In the genomic region with DNA sequence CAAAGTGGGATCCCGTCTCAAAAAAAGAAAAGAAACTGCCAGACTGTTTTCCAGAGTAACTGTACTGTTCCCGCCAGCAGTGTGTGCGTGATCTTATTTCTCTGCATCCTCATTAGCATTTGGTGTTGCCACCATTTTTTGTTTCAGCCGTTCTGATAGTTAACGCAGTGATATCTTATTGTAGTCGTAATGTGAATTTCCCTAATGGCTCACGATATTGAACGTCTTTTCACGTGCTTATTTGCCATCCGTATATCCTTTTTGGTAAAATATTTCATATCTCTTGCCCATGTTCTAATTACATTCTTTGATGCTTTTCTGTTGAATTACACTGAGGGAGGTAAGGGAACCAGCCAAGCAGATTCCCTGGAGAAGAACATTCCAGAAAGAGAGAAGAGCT, we compare ENCODE assay signal across 2 cellular contexts.
TF ChIP-seq lines count a peak whose summit lies in the region.

No MANE protein-coding gene starts in this region.

TF ChIP-seq in HEK293, 187 proteins besides CTCF, POLR2A, EP300 and RAD21 (continued from another document):
- TF ChIP-seq ZNF621 (tag by site-specific recombination; IDR thresholded peaks at IDR 0.05) (no peak), GLI2 (tag by site-specific recombination; IDR thresholded peaks at IDR 0.05; ENCODE audit: borderline replicate concordance, low read depth) (no peak), ZNF112 (tag by site-specific recombination; IDR thresholded peaks at IDR 0.05) (no peak), ZSCAN23 (tag by site-specific recombination; IDR thresholded peaks at IDR 0.05) (no peak), ZNF623 (tag by site-specific recombination; IDR thresholded peaks at IDR 0.05) (no peak), ZNF37A (tag by site-specific recombination; IDR thresholded peaks at IDR 0.05) (no peak), ZNF555 (tag by site-specific recombination; conservative IDR thresholded peaks at IDR 0.05) (no peak), ZNF416 (tag by site-specific recombination; IDR thresholded peaks at IDR 0.05) (no peak), ZNF529 (tag by site-specific recombination; IDR thresholded peaks at IDR 0.05; ENCODE audit: insufficient replicate concordance) (no peak), ZNF18 (tag by site-specific recombination; IDR thresholded peaks at IDR 0.05) (no peak), REPIN1 (tag by site-specific recombination; IDR thresholded peaks at IDR 0.05; ENCODE audit: low read depth) (no peak)

TF ChIP-seq in endothelial cell of umbilical vein, 7 proteins besides CTCF, POLR2A, EP300 and RAD21 (continued from another document):
- TF ChIP-seq, protein P1, sequence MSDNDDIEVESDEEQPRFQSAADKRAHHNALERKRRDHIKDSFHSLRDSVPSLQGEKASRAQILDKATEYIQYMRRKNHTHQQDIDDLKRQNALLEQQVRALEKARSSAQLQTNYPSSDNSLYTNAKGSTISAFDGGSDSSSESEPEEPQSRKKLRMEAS (IDR thresholded peaks at IDR 0.05; ENCODE audit: insufficient read depth, insufficient read length) = no peak
- no peak for TF ChIP-seq FOS (IDR thresholded peaks at IDR 0.05; ENCODE audit: borderline replicate concordance, insufficient read depth, low read length)
